Comparison of ENCODE assay signal across 11 cellular contexts in genomic region chr10:76067447-76067846, GRCh38.
"Had no signal": no experiment of that assay in that cellular context is flagged by ENCODE, and none has a peak within 500 bp of the region (broad histone marks: within the 10 kb centered on the region; RNA-seq: fewer than 3 reads in every experiment).

No MANE protein-coding gene starts in this region.

- H3K4me1 ChIP-seq: HAP-1 had no signal

- H3K4me2 ChIP-seq: GM23338 had no signal

- H3K36me3 ChIP-seq: HAP-1 had no signal

- FAIRE-seq: H1, H54 had no signal

- H3K9me3 ChIP-seq: HAP-1 had no signal

- H3K9ac ChIP-seq: GM23248 had no signal

- H3K4me3 ChIP-seq: GM23248, GM23338, HAP-1 had no signal

- H3K27ac Mint-ChIP-seq: GM23338, HFFc6 had no signal

- ATAC-seq: GM23338, HCT116 had no signal

- H3K27ac ChIP-seq: GM23248 had no signal

- DNase-seq: GM23248, GOT3, H7, H9, HCEC 1CT, HFFc6 had no signal

- H2AFZ ChIP-seq: GM23248, GM23338 had no signal

- H3K4me1 Mint-ChIP-seq: GM23338, H9 had no signal

- H3K4me3 Mint-ChIP-seq: GM23338, H9, HFFc6 had no signal
